ENCODE assay signal across 23 cellular contexts in genomic region chr15:47652213-47652852, GRCh38.
"Had no signal": no experiment of that assay in that cellular context is flagged by ENCODE, and none has a peak within 500 bp of the region (broad histone marks: within the 10 kb centered on the region; RNA-seq: fewer than 3 reads in every experiment).

No MANE protein-coding gene starts in this region.

- H3K4me1 Mint-ChIP-seq: central memory CD8-positive, alpha-beta T cell; stimulated activated naive B cell treated with anti-CD40 and anti-IgM and Interleukin-4, amounts not matched to agents 10 μg/mL and 1 μg/mL and 100 μg/mL, for 72 hours had no signal

- H3K9me3 Mint-ChIP-seq: activated T-helper 1 cell treated with anti-CD3 and anti-CD28 coated beads, Interleukin-12 subunit alpha, Interleukin-12 subunit beta, Interleukin-2, Interleukin-4 antibody, amounts not matched to agents 30 ng/mL and 10 ng/mL and 1 ng/mL, durations not matched to agents 14 hours and 24 hours and 36 hours; natural killer cell treated with Interleukin-12 subunit alpha and Interleukin-12 subunit beta and Interleukin-15 and Interleukin-18, amount 100 ng/mL, for 72 hours; stimulated activated naive B cell treated with anti-CD40 and anti-IgM and Interleukin-4, amounts not matched to agents 10 μg/mL and 1 μg/mL and 100 μg/mL, for 72 hours had no signal

- H3K4me3 Mint-ChIP-seq: activated CD8-positive, alpha-beta T cell treated with anti-CD3 and anti-CD28 coated beads, Interleukin-2, amount 10 ng/mL, durations not matched to agents 7 days and 5 days; activated T-helper 1 cell treated with anti-CD3 and anti-CD28 coated beads, Interleukin-12 subunit alpha, Interleukin-12 subunit beta, Interleukin-2, Interleukin-4 antibody, amounts not matched to agents 30 ng/mL and 10 ng/mL and 1 ng/mL, durations not matched to agents 14 hours and 24 hours and 36 hours; central memory CD8-positive, alpha-beta T cell; natural killer cell treated with Interleukin-12 subunit alpha and Interleukin-12 subunit beta and Interleukin-15 and Interleukin-18, amount 100 ng/mL, for 72 hours; stimulated activated naive B cell treated with anti-CD40 and anti-IgM and Interleukin-4, amounts not matched to agents 10 μg/mL and 1 μg/mL and 100 μg/mL, for 72 hours had no signal

- DNase-seq: activated CD4-positive, alpha-beta T cell treated with anti-CD3 and anti-CD28 coated beads for 1 hour; activated CD4-positive, alpha-beta T cell treated with anti-CD3 and anti-CD28 coated beads, Interleukin-2, amount 50 U/mL, for 1 hour; activated CD8-positive, alpha-beta T cell treated with anti-CD3 and anti-CD28 coated beads, Interleukin-2, amount 10 ng/mL, durations not matched to agents 7 days and 5 days; activated gamma-delta T cell; activated naive CD4-positive, alpha-beta T cell treated with anti-CD3 and anti-CD28 coated beads, Interleukin-2, amount 50 U/mL, for 16 hours; aorta; effector memory CD4-positive, alpha-beta T cell; foreskin melanocyte; hippocampal formation; kidney glomerular epithelial cell; left ventricle myocardium superior; mammary epithelial cell; right lobe of liver; stimulated activated CD4-positive, alpha-beta T cell treated with anti-CD3 and anti-CD28 coated beads, Interleukin-2, amount 100 ng/mL, for 48 hours; stimulated activated CD8-positive, alpha-beta memory T cell treated with anti-CD3 and anti-CD28 coated beads, Interleukin-4, amount 100 ng/mL, for 48 hours; stimulated activated naive B cell treated with anti-CD40 and anti-IgM and Interleukin-4, amounts not matched to agents 10 μg/mL and 1 μg/mL and 100 μg/mL, for 72 hours; T-helper 2 cell; trophoblast cell; uterus had no signal

- H3K36me3 Mint-ChIP-seq: natural killer cell treated with Interleukin-12 subunit alpha and Interleukin-12 subunit beta and Interleukin-15 and Interleukin-18, amount 100 ng/mL, for 72 hours; stimulated activated naive B cell treated with anti-CD40 and anti-IgM and Interleukin-4, amounts not matched to agents 10 μg/mL and 1 μg/mL and 100 μg/mL, for 72 hours had no signal

- H3K27ac ChIP-seq: right lobe of liver, uterus had no signal

- H3K9me3 ChIP-seq: right lobe of liver, uterus had no signal

- H3K27me3 Mint-ChIP-seq: central memory CD8-positive, alpha-beta T cell; stimulated activated naive B cell treated with anti-CD40 and anti-IgM and Interleukin-4, amounts not matched to agents 10 μg/mL and 1 μg/mL and 100 μg/mL, for 72 hours had no signal

- H3K27ac Mint-ChIP-seq: activated CD8-positive, alpha-beta T cell treated with anti-CD3 and anti-CD28 coated beads, Interleukin-2, amount 10 ng/mL, durations not matched to agents 7 days and 5 days; activated T-helper 1 cell treated with anti-CD3 and anti-CD28 coated beads, Interleukin-12 subunit alpha, Interleukin-12 subunit beta, Interleukin-2, Interleukin-4 antibody, amounts not matched to agents 30 ng/mL and 10 ng/mL and 1 ng/mL, durations not matched to agents 14 hours and 24 hours and 36 hours; natural killer cell treated with Interleukin-12 subunit alpha and Interleukin-12 subunit beta and Interleukin-15 and Interleukin-18, amount 100 ng/mL, for 72 hours; stimulated activated naive B cell treated with anti-CD40 and anti-IgM and Interleukin-4, amounts not matched to agents 10 μg/mL and 1 μg/mL and 100 μg/mL, for 72 hours had no signal

- ATAC-seq: activated CD8-positive, alpha-beta T cell treated with anti-CD3 and anti-CD28 coated beads, Interleukin-2, amount 10 ng/mL, durations not matched to agents 7 days and 5 days; left ventricle myocardium superior; natural killer cell treated with Interleukin-12 subunit alpha and Interleukin-12 subunit beta and Interleukin-15 and Interleukin-18, amount 100 ng/mL, for 72 hours; right lobe of liver; stimulated activated naive B cell treated with anti-CD40 and anti-IgM and Interleukin-4, amounts not matched to agents 10 μg/mL and 1 μg/mL and 100 μg/mL, for 72 hours had no signal

- H3K36me3 ChIP-seq: right lobe of liver, uterus had no signal

- H3K27me3 ChIP-seq: right lobe of liver had no signal

- FAIRE-seq: colon had no signal

- H3K4me1 ChIP-seq: right lobe of liver, uterus had no signal

- H3K4me3 ChIP-seq: right lobe of liver, uterus had no signal
